8 cellular contexts compared by ENCODE assay signal in the genomic region with DNA sequence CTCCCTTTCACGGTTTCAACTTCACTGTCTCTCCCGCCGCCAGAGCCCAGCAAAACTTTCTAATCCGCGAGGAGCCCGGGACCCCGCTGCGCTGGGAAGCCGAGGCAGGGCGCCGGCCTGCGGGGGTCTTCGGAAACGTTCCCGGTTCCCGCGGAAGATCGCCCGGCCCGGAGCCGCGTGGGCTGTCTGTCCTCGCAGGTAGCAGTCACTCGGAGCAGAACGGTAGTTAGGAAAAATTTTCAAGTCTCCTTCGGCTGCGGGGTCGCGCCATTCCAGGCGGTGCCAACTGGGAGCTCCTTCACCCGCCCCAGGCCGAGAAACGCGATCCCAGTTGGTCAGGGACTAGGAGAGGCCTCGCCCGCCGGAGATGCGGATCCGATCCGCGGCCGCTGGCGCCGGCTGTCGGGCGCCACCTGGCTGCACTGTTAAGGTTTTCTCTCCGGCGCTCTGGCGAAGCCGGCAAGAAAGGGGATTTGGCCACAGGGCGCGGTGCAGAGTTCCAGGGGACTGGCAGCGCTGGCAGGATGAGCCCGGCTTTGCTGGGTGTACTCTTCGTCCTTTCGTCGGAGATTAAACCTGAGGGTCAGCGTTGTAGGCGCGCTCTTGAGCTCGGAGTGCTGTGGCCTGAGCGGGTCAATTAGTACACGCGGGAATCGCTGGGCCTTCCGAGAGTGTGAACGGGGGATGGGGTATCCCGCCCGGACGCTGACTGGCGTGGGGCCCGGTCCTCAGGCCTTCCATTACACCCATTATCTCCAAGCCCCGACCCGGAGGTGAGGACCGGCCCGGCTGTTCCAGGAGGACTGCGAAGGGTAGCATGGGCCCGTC.
DNase-seq lines count a peak whose midpoint lies in the region; ATAC-seq and TF ChIP-seq lines count a peak whose summit lies in the region.

No MANE protein-coding gene starts in this region.

- CTCF ChIA-PET in IMR-90 (lab: Yijun Ruan, JAX) = interaction anchor here (0.5 to 3.0 kb wide), 12 partner anchors 13 to 392 kb away, joined by 3 to 27 read pairs (median 3); no protein-coding TSS in a partner anchor
- CTCF ChIA-PET in activated naive CD4-positive, alpha-beta T cell treated with anti-CD3 and anti-CD28 coated beads, Interleukin-2, amount 10 ng/mL, durations not matched to agents 7 days and 5 days (lab: Charles Lee) = interaction anchor here (0.6 to 4.2 kb wide), 9 partner anchors 15 to 394 kb away, joined by 3 to 70 read pairs (median 4); no protein-coding TSS in a partner anchor

- H3K36me3 ChIP-seq in IMR-90 (ENCODE audit: control insufficient read depth, insufficient read depth, low read length) (no peaks in the 10 kb centered on the region), gastroesophageal sphincter (no peaks in the 10 kb centered on the region), neural progenitor cell (no peaks in the 10 kb centered on the region)

- peaks cover 23% of the 10 kb centered on the region for H3K4me1 Mint-ChIP-seq in activated naive CD4-positive, alpha-beta T cell treated with anti-CD3 and anti-CD28 coated beads, Interleukin-2, amount 10 ng/mL, durations not matched to agents 7 days and 5 days
- peaks cover 15% of the 10 kb centered on the region for H3K4me1 Mint-ChIP-seq in neural progenitor cell
- H3K4me1 Mint-ChIP-seq in stimulated activated naive CD8-positive, alpha-beta T cell treated with anti-CD3 and anti-CD28 coated beads, Interleukin-15, Interleukin-2, amounts not matched to agents 100 ng/mL and 50 ng/mL, for 24 hours (ENCODE audit: low read depth) = peaks cover 11% of the 10 kb centered on the region

- H3K36me3 Mint-ChIP-seq in activated naive CD4-positive, alpha-beta T cell treated with anti-CD3 and anti-CD28 coated beads, Interleukin-2, amount 10 ng/mL, durations not matched to agents 7 days and 5 days = no peaks in the 10 kb centered on the region
- no peaks in the 10 kb centered on the region for H3K36me3 Mint-ChIP-seq in neural progenitor cell
- no peaks in the 10 kb centered on the region for H3K36me3 Mint-ChIP-seq in stimulated activated naive CD8-positive, alpha-beta T cell treated with anti-CD3 and anti-CD28 coated beads, Interleukin-15, Interleukin-2, amounts not matched to agents 100 ng/mL and 50 ng/mL, for 24 hours (ENCODE audit: low read depth)

- H3K27me3 Mint-ChIP-seq in activated naive CD4-positive, alpha-beta T cell treated with anti-CD3 and anti-CD28 coated beads, Interleukin-2, amount 10 ng/mL, durations not matched to agents 7 days and 5 days = peaks cover 58% of the 10 kb centered on the region
- H3K27me3 Mint-ChIP-seq in neural progenitor cell (ENCODE audit: insufficient read depth, low read depth) = peaks cover 13% of the 10 kb centered on the region
- peaks cover 35% of the 10 kb centered on the region for H3K27me3 Mint-ChIP-seq in stimulated activated naive CD8-positive, alpha-beta T cell treated with anti-CD3 and anti-CD28 coated beads, Interleukin-15, Interleukin-2, amounts not matched to agents 100 ng/mL and 50 ng/mL, for 24 hours

- H3K27me3 ChIP-seq in IMR-90 (ENCODE audit: control insufficient read depth, insufficient read depth, low read length) (peaks cover 15% of the 10 kb centered on the region), gastroesophageal sphincter (no peaks in the 10 kb centered on the region), neural progenitor cell (peaks cover 39% of the 10 kb centered on the region)

- in situ Hi-C loops in IMR-90 (cut with MboI; ENCODE audit: low sequenced_read_pairs) = loop anchor here (5.0 kb wide), 2 partner anchors 229 to 384 kb away; a partner anchor contains a TSS

- H2AK5ac ChIP-seq in IMR-90 (ENCODE audit: low read depth, low read length) = no peak overlapping the region; the same call in 1 of the 2 replicates

- POLR2A ChIA-PET in IMR-90 (lab: Charles Lee; ENCODE audit: unreplicated experiment) = no interaction called here

- H3F3A ChIP-seq in neural progenitor cell (ENCODE audit: low read depth) = no peaks in the 10 kb centered on the region

- TF ChIP-seq CTCF in GM12873 (IDR thresholded peaks at IDR 0.05; ENCODE audit: insufficient read depth, low read depth, low read length, missing control alignments) = peak; percentile 70
- peak; percentile 80 for TF ChIP-seq CTCF in IMR-90 (conservative IDR thresholded peaks at IDR 0.05; ENCODE audit: low read depth, low read length)
- peak; percentile 57 to 88 (median 80) for TF ChIP-seq CTCF in gastroesophageal sphincter (IDR thresholded peaks at IDR 0.05)
- TF ChIP-seq CTCF in neural progenitor cell (IDR thresholded peaks at IDR 0.05) = peak; percentile 78

- H3K4me3 Mint-ChIP-seq in activated naive CD4-positive, alpha-beta T cell treated with anti-CD3 and anti-CD28 coated beads, Interleukin-2, amount 10 ng/mL, durations not matched to agents 7 days and 5 days = peak overlapping the region; percentile 45
- peak overlapping the region; percentile 70 for H3K4me3 Mint-ChIP-seq in neural progenitor cell
- H3K4me3 Mint-ChIP-seq in stimulated activated naive CD8-positive, alpha-beta T cell treated with anti-CD3 and anti-CD28 coated beads, Interleukin-15, Interleukin-2, amounts not matched to agents 100 ng/mL and 50 ng/mL, for 24 hours = peak overlapping the region; percentile 73

- intact Hi-C loops in IMR-90 (cut with micrococcal nuclease) = loop anchor here (1.0 to 5.0 kb wide), 4 partner anchors 54 to 385 kb away; a partner anchor contains a TSS

- H3K27ac Mint-ChIP-seq in activated naive CD4-positive, alpha-beta T cell treated with anti-CD3 and anti-CD28 coated beads, Interleukin-2, amount 10 ng/mL, durations not matched to agents 7 days and 5 days = no peak overlapping the region
- no peak overlapping the region for H3K27ac Mint-ChIP-seq in neural progenitor cell
- H3K27ac Mint-ChIP-seq in stimulated activated naive CD8-positive, alpha-beta T cell treated with anti-CD3 and anti-CD28 coated beads, Interleukin-15, Interleukin-2, amounts not matched to agents 100 ng/mL and 50 ng/mL, for 24 hours = no peak overlapping the region

- H2AK9ac ChIP-seq in IMR-90 (replicated peaks; ENCODE audit: low read depth, low read length, poor library complexity) = peak overlapping the region; percentile 65

- no peak for TF ChIP-seq EP300 in gastroesophageal sphincter (IDR thresholded peaks at IDR 0.05)

- H3K4me2 ChIP-seq in IMR-90 (ENCODE audit: low read depth, low read length) (peak overlapping the region; percentile 80), neural progenitor cell (peak overlapping the region; percentile 80)

- ATAC-seq in IMR-90 (ENCODE audit: low read depth) (peak; percentile 95), gastroesophageal sphincter (peak; percentile 94), GM18873 (IDR thresholded peaks at IDR 0.05; ENCODE audit: low FRiP score, unreplicated experiment) (no peak)

- no peaks in the 10 kb centered on the region for H3K9me1 ChIP-seq in IMR-90 (ENCODE audit: insufficient read depth, low read length)

- H3K4me3 ChIP-seq in IMR-90 (ENCODE audit: insufficient read depth, low read depth, low read length) = peak overlapping the region; percentile 41
- peak overlapping the region; percentile 34 to 57 for H3K4me3 ChIP-seq in gastroesophageal sphincter
- peak overlapping the region; percentile 52 for H3K4me3 ChIP-seq in neural progenitor cell

- H3K79me1 ChIP-seq in IMR-90 (ENCODE audit: low read depth in 1 of 2, low read length in 2 of 2) = no peaks in the 10 kb centered on the region

- dilution Hi-C loops in IMR-90 (cut with HindIII; ENCODE audit: low sequenced_read_pairs, unreplicated experiment) = no loop called here

- H2BK5ac ChIP-seq in IMR-90 (ENCODE audit: low read depth, low read length, poor library complexity, severe bottlenecking) = no peak overlapping the region

- WGBS in IMR-90 (ENCODE audit: extremely low coverage in 2 of 2, insufficient read length in 1 of 2), 2 experiments = 16% methylated on average over 14 of the region's 78 CpGs; no CpG with 5 or more reads in 1 of the 2 experiments
- WGBS in gastroesophageal sphincter (ENCODE audit: low coverage in 1 of 2), 2 donors = 2 to 20% methylated on average over 1 to 25 of the region's 78 CpGs

- no peaks in the 10 kb centered on the region for H3K9me3 Mint-ChIP-seq in activated naive CD4-positive, alpha-beta T cell treated with anti-CD3 and anti-CD28 coated beads, Interleukin-2, amount 10 ng/mL, durations not matched to agents 7 days and 5 days
- H3K9me3 Mint-ChIP-seq in neural progenitor cell = no peaks in the 10 kb centered on the region
- no peaks in the 10 kb centered on the region for H3K9me3 Mint-ChIP-seq in stimulated activated naive CD8-positive, alpha-beta T cell treated with anti-CD3 and anti-CD28 coated beads, Interleukin-15, Interleukin-2, amounts not matched to agents 100 ng/mL and 50 ng/mL, for 24 hours

- H4K5ac ChIP-seq in IMR-90 (ENCODE audit: low read depth, low read length) = no peak overlapping the region

- no peak overlapping the region for H3K23ac ChIP-seq in IMR-90 (ENCODE audit: low read depth, low read length)

- peak overlapping the region; percentile 56 for H3K4ac ChIP-seq in IMR-90 (ENCODE audit: low read depth, low read length)

- no TSS peak for BruUV-seq in IMR-90 (replicated peaks; lab: Mats Ljungman, UMichigan)

- H2BK20ac ChIP-seq in IMR-90 (ENCODE audit: low read depth, low read length) = no peak overlapping the region

- H3K56ac ChIP-seq in IMR-90 (ENCODE audit: extremely low read depth, insufficient read depth, low read length) = no peak overlapping the region; the same call in 1 of the 2 replicates

- H3K9ac ChIP-seq in IMR-90 (ENCODE audit: low read depth, low read length) = 0 out of 2 replicates have a peak overlapping the region, but pooled peaks have one; percentile 19
- no peak overlapping the region for H3K9ac ChIP-seq in neural progenitor cell

- H2BK120ac ChIP-seq in IMR-90 (ENCODE audit: low read depth, low read length) = no peak overlapping the region

- DNase-seq in IMR-90 (peak; percentile 75), SK-N-DZ (ENCODE audit: low spot score) (peak; percentile 75), neural progenitor cell (ENCODE audit: low spot score) (peak; percentile 94)
- DNase-seq in activated naive CD4-positive, alpha-beta T cell treated with anti-CD3 and anti-CD28 coated beads, Interleukin-2, amount 10 ng/mL, durations not matched to agents 7 days and 5 days = peak; percentile 76

- H2AFZ ChIP-seq in IMR-90 (replicated peaks; ENCODE audit: low read length, poor library complexity) (peak overlapping the region; percentile 95), neural progenitor cell (replicated peaks) (peak overlapping the region; percentile 82)

- no peaks in the 10 kb centered on the region for H3K79me2 ChIP-seq in neural progenitor cell (ENCODE audit: low read depth)

- H3K9me3 ChIP-seq in IMR-90 (ENCODE audit: control insufficient read depth, insufficient read depth, low read length) (no peaks in the 10 kb centered on the region), gastroesophageal sphincter (no peaks in the 10 kb centered on the region), neural progenitor cell (ENCODE audit: low read depth) (no peaks in the 10 kb centered on the region)

- H3K4me1 ChIP-seq in IMR-90 (ENCODE audit: control insufficient read depth, insufficient read depth, low read length) (no peaks in the 10 kb centered on the region), gastroesophageal sphincter (peaks cover 0 to 19% (median 4%) of the 10 kb centered on the region in 3 donors), neural progenitor cell (peaks cover 8% of the 10 kb centered on the region)

- no peak overlapping the region for H2BK15ac ChIP-seq in IMR-90 (ENCODE audit: low read depth, low read length)

- H3K14ac ChIP-seq in IMR-90 (replicated peaks; ENCODE audit: low read depth, low read length) = peak overlapping the region; percentile 66; the same call in 1 of the 2 replicates

- no peak overlapping the region for H3K18ac ChIP-seq in IMR-90 (ENCODE audit: low read depth, low read length)

- no peak overlapping the region for H3K27ac ChIP-seq in IMR-90 (ENCODE audit: insufficient read depth, low read length)
- H3K27ac ChIP-seq in gastroesophageal sphincter = peak overlapping the region in 3 of 4 donors; percentile 33 to 73 (median 68)
- no peak overlapping the region for H3K27ac ChIP-seq in neural progenitor cell

- TF ChIP-seq RAD21 in IMR-90 (IDR thresholded peaks at IDR 0.05; ENCODE audit: low read length) = peak; percentile 72

- H4K91ac ChIP-seq in IMR-90 (ENCODE audit: insufficient read depth, low read depth, low read length) = no peak overlapping the region

- H4K20me1 ChIP-seq in IMR-90 (ENCODE audit: insufficient read depth, low read length) = no peaks in the 10 kb centered on the region
- H4K20me1 ChIP-seq in neural progenitor cell (ENCODE audit: low read depth) = no peaks in the 10 kb centered on the region

- TF ChIP-seq POLR2A in IMR-90 (IDR thresholded peaks at IDR 0.05; ENCODE audit: low read depth, low read length) (no peak), gastroesophageal sphincter (IDR thresholded peaks at IDR 0.05) (no peak)

- peak overlapping the region in 1 of 2 experiments; percentile 70; a peak in 1 of 4 replicates for H4K8ac ChIP-seq in IMR-90 (ENCODE audit: low read depth in 2 of 2, low read length in 2 of 2)

Comparison
In these comparisons a context has a peak if more than half of its experiments do, and no peak if none do; other contexts are left out.
1. H3K27ac ChIP-seq: peak in gastroesophageal sphincter (3 of 4); none in IMR-90 (single experiment) and neural progenitor cell (single experiment).
2. Peak in every context shown above with its lines, with median percentiles within 50 percentile points of each other: CTCF ChIP-seq, DNase-seq, H3K4me3 ChIP-seq and H3K4me3 Mint-ChIP-seq.